Comparison of ENCODE assay signal across 1 cellular context in the genomic region with DNA sequence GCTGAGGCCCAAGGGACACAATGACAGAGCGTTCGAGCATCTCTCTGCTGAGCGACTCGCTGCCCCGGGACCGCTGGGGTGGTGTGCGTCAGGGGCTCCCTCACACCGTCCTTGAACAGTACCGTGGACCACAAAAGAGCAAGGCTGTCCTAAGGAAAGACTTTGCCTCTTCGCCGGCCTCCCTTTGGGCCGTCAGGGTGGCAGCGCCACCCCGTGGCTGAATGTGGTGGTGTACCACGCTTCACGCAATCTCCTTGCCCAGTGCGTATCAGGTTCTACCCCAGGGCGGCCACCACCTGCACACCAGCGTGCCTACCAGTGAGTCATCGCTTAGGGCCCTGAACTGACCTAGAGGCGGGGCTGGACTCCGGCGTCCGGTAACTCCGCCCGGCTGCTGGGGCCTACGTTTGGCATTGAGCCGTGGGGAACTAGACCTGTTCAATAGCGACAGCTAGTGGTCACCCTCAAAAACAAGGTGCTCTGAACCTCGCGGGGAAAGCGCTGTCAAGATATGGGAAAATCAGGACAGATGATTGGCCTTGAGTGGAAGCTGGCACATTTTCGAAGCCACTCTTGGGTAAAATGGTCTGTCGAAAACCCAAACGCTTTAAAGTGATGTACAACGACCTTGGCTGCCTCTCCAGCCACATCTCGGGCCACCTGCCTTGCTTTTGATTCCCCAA.
A peak's percentile ranks its signal among the peaks of the same experiment; 100 is the strongest.
TF ChIP-seq lines count a peak whose summit lies in the region.

No MANE protein-coding gene starts in this region.

TF ChIP-seq in K562, 482 proteins besides CTCF, POLR2A, EP300 and RAD21 (continued from another document and continues in another):
- TF ChIP-seq, protein P1, sequence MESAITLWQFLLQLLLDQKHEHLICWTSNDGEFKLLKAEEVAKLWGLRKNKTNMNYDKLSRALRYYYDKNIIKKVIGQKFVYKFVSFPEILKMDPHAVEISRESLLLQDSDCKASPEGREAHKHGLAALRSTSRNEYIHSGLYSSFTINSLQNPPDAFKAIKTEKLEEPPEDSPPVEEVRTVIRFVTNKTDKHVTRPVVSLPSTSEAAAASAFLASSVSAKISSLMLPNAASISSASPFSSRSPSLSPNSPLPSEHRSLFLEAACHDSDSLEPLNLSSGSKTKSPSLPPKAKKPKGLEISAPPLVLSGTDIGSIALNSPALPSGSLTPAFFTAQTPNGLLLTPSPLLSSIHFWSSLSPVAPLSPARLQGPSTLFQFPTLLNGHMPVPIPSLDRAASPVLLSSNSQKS (CRISPR knock-in tag; IDR thresholded peaks at IDR 0.05) = no peak
- TF ChIP-seq SMARCB1 (IDR thresholded peaks at IDR 0.05; ENCODE audit: insufficient read length, low read depth) = no peak
- TF ChIP-seq, protein P2, sequence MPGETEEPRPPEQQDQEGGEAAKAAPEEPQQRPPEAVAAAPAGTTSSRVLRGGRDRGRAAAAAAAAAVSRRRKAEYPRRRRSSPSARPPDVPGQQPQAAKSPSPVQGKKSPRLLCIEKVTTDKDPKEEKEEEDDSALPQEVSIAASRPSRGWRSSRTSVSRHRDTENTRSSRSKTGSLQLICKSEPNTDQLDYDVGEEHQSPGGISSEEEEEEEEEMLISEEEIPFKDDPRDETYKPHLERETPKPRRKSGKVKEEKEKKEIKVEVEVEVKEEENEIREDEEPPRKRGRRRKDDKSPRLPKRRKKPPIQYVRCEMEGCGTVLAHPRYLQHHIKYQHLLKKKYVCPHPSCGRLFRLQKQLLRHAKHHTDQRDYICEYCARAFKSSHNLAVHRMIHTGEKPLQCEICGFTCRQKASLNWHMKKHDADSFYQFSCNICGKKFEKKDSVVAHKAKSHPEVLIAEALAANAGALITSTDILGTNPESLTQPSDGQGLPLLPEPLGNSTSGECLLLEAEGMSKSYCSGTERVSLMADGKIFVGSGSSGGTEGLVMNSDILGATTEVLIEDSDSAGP (CRISPR knock-in tag; IDR thresholded peaks at IDR 0.05) = 0 out of 2 replicates have a peak, but pooled peaks have one; percentile 43
- TF ChIP-seq, protein P3, sequence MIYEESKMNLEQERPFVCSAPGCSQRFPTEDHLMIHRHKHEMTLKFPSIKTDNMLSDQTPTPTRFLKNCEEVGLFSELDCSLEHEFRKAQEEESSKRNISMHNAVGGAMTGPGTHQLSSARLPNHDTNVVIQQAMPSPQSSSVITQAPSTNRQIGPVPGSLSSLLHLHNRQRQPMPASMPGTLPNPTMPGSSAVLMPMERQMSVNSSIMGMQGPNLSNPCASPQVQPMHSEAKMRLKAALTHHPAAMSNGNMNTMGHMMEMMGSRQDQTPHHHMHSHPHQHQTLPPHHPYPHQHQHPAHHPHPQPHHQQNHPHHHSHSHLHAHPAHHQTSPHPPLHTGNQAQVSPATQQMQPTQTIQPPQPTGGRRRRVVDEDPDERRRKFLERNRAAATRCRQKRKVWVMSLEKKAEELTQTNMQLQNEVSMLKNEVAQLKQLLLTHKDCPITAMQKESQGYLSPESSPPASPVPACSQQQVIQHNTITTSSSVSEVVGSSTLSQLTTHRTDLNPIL (CRISPR knock-in tag; IDR thresholded peaks at IDR 0.05) = no peak
- TF ChIP-seq, protein P4, sequence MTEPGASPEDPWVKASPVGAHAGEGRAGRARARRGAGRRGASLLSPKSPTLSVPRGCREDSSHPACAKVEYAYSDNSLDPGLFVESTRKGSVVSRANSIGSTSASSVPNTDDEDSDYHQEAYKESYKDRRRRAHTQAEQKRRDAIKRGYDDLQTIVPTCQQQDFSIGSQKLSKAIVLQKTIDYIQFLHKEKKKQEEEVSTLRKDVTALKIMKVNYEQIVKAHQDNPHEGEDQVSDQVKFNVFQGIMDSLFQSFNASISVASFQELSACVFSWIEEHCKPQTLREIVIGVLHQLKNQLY (CRISPR knock-in tag; conservative IDR thresholded peaks at IDR 0.05) = 0 out of 4 replicates have a peak, but pooled peaks of 1 of the 2 experiments have one; percentile 33
- no peak for TF ChIP-seq PRMT5 (CRISPR knock-in tag; IDR thresholded peaks at IDR 0.05)
- no peak for TF ChIP-seq ETV6 (IDR thresholded peaks at IDR 0.05; ENCODE audit: borderline replicate concordance in 1 of 2, low read depth in 2 of 2, low read length in 1 of 2)
- no peak for TF ChIP-seq ETV6 (CRISPR knock-in tag; IDR thresholded peaks at IDR 0.05; ENCODE audit: borderline replicate concordance)
- TF ChIP-seq, protein P5, sequence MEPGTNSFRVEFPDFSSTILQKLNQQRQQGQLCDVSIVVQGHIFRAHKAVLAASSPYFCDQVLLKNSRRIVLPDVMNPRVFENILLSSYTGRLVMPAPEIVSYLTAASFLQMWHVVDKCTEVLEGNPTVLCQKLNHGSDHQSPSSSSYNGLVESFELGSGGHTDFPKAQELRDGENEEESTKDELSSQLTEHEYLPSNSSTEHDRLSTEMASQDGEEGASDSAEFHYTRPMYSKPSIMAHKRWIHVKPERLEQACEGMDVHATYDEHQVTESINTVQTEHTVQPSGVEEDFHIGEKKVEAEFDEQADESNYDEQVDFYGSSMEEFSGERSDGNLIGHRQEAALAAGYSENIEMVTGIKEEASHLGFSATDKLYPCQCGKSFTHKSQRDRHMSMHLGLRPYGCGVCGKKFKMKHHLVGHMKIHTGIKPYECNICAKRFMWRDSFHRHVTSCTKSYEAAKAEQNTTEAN (CRISPR knock-in tag; IDR thresholded peaks at IDR 0.05) = no peak
- TF ChIP-seq, protein P6, sequence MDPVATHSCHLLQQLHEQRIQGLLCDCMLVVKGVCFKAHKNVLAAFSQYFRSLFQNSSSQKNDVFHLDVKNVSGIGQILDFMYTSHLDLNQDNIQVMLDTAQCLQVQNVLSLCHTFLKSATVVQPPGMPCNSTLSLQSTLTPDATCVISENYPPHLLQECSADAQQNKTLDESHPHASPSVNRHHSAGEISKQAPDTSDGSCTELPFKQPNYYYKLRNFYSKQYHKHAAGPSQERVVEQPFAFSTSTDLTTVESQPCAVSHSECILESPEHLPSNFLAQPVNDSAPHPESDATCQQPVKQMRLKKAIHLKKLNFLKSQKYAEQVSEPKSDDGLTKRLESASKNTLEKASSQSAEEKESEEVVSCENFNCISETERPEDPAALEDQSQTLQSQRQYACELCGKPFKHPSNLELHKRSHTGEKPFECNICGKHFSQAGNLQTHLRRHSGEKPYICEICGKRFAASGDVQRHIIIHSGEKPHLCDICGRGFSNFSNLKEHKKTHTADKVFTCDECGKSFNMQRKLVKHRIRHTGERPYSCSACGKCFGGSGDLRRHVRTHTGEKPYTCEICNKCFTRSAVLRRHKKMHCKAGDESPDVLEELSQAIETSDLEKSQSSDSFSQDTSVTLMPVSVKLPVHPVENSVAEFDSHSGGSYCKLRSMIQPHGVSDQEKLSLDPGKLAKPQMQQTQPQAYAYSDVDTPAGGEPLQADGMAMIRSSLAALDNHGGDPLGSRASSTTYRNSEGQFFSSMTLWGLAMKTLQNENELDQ (CRISPR knock-in tag; IDR thresholded peaks at IDR 0.05; ENCODE audit: borderline replicate concordance) = no peak
- no peak for TF ChIP-seq SRSF7 (optimal IDR thresholded peaks at IDR 0.05; ENCODE audit: low read depth, low read length)
- TF ChIP-seq, protein P7, sequence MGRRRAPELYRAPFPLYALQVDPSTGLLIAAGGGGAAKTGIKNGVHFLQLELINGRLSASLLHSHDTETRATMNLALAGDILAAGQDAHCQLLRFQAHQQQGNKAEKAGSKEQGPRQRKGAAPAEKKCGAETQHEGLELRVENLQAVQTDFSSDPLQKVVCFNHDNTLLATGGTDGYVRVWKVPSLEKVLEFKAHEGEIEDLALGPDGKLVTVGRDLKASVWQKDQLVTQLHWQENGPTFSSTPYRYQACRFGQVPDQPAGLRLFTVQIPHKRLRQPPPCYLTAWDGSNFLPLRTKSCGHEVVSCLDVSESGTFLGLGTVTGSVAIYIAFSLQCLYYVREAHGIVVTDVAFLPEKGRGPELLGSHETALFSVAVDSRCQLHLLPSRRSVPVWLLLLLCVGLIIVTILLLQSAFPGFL (CRISPR knock-in tag; IDR thresholded peaks at IDR 0.05) = peak; percentile 99
- TF ChIP-seq SPI1 (IDR thresholded peaks at IDR 0.05; ENCODE audit: borderline replicate concordance, low read depth, low read length) = no peak
- TF ChIP-seq, protein P8, sequence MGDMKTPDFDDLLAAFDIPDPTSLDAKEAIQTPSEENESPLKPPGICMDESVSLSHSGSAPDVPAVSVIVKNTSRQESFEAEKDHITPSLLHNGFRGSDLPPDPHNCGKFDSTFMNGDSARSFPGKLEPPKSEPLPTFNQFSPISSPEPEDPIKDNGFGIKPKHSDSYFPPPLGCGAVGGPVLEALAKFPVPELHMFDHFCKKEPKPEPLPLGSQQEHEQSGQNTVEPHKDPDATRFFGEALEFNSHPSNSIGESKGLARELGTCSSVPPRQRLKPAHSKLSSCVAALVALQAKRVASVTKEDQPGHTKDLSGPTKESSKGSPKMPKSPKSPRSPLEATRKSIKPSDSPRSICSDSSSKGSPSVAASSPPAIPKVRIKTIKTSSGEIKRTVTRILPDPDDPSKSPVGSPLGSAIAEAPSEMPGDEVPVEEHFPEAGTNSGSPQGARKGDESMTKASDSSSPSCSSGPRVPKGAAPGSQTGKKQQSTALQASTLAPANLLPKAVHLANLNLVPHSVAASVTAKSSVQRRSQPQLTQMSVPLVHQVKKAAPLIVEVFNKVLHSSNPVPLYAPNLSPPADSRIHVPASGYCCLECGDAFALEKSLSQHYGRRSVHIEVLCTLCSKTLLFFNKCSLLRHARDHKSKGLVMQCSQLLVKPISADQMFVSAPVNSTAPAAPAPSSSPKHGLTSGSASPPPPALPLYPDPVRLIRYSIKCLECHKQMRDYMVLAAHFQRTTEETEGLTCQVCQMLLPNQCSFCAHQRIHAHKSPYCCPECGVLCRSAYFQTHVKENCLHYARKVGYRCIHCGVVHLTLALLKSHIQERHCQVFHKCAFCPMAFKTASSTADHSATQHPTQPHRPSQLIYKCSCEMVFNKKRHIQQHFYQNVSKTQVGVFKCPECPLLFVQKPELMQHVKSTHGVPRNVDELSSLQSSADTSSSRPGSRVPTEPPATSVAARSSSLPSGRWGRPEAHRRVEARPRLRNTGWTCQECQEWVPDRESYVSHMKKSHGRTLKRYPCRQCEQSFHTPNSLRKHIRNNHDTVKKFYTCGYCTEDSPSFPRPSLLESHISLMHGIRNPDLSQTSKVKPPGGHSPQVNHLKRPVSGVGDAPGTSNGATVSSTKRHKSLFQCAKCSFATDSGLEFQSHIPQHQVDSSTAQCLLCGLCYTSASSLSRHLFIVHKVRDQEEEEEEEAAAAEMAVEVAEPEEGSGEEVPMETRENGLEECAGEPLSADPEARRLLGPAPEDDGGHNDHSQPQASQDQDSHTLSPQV (IDR thresholded peaks at IDR 0.05) = no peak
- no peak for TF ChIP-seq NCOR1 (IDR thresholded peaks at IDR 0.05)
- TF ChIP-seq BACH1 (tag; IDR thresholded peaks at IDR 0.05) = no peak
- TF ChIP-seq, protein P9, sequence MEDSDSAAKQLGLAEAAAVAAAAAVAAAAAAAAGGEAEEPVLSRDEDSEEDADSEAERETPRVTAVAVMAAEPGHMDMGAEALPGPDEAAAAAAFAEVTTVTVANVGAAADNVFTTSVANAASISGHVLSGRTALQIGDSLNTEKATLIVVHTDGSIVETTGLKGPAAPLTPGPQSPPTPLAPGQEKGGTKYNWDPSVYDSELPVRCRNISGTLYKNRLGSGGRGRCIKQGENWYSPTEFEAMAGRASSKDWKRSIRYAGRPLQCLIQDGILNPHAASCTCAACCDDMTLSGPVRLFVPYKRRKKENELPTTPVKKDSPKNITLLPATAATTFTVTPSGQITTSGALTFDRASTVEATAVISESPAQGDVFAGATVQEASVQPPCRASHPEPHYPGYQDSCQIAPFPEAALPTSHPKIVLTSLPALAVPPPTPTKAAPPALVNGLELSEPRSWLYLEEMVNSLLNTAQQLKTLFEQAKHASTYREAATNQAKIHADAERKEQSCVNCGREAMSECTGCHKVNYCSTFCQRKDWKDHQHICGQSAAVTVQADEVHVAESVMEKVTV (CRISPR knock-in tag; IDR thresholded peaks at IDR 0.05) = peak; percentile 90
- TF ChIP-seq GABPB2 (CRISPR knock-in tag; conservative IDR thresholded peaks at IDR 0.05) = no peak
- TF ChIP-seq SMC3 (conservative IDR thresholded peaks at IDR 0.05; ENCODE audit: insufficient read depth, low read depth, low read length) = peak; percentile 76
- TF ChIP-seq BRCA1 (IDR thresholded peaks at IDR 0.05) = no peak
- TF ChIP-seq BRCA1 (CRISPR knock-in tag; IDR thresholded peaks at IDR 0.05) = no peak
- no peak for TF ChIP-seq JUNB (CRISPR knock-in tag; conservative IDR thresholded peaks at IDR 0.05)
- TF ChIP-seq TAF15 (IDR thresholded peaks at IDR 0.05; ENCODE audit: low read depth, low read length) = no peak
- no peak for TF ChIP-seq YBX1 (IDR thresholded peaks at IDR 0.05)
- TF ChIP-seq ZNF507 (tag; conservative IDR thresholded peaks at IDR 0.05) = no peak
- no peak for TF ChIP-seq TEAD2 (tag; IDR thresholded peaks at IDR 0.05)
- TF ChIP-seq ZBTB8A (IDR thresholded peaks at IDR 0.05; ENCODE audit: partially characterized antibody) = no peak
- no peak for TF ChIP-seq ZBED1 (IDR thresholded peaks at IDR 0.05)
- TF ChIP-seq, protein P10, sequence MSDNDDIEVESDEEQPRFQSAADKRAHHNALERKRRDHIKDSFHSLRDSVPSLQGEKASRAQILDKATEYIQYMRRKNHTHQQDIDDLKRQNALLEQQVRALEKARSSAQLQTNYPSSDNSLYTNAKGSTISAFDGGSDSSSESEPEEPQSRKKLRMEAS (CRISPR knock-in tag; IDR thresholded peaks at IDR 0.05) = peak; percentile 73
- no peak; the same call in 1 of the 2 replicates for TF ChIP-seq EP400 (IDR thresholded peaks at IDR 0.05)
- peak; percentile 77 for TF ChIP-seq ARID1B (IDR thresholded peaks at IDR 0.05)
- no peak for TF ChIP-seq RBM22 (IDR thresholded peaks at IDR 0.05; ENCODE audit: low read depth, low read length, poor library complexity, severe bottlenecking)
- peak; percentile 58 for TF ChIP-seq FOS (IDR thresholded peaks at IDR 0.05; ENCODE audit: extremely low read depth, insufficient read length)
- peak; percentile 87 for TF ChIP-seq HDAC2 (IDR thresholded peaks at IDR 0.05)
- TF ChIP-seq ZNF354B (CRISPR knock-in tag; IDR thresholded peaks at IDR 0.05) = no peak
- TF ChIP-seq, protein P11, sequence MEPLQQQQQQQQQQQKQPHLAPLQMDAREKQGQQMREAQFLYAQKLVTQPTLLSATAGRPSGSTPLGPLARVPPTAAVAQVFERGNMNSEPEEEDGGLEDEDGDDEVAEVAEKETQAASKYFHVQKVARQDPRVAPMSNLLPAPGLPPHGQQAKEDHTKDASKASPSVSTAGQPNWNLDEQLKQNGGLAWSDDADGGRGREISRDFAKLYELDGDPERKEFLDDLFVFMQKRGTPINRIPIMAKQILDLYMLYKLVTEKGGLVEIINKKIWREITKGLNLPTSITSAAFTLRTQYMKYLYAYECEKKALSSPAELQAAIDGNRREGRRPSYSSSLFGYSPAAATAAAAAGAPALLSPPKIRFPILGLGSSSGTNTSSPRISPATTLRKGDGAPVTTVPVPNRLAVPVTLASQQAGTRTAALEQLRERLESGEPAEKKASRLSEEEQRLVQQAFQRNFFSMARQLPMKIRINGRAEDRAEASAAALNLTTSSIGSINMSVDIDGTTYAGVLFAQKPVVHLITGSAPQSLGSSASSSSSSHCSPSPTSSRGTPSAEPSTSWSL (CRISPR knock-in tag; IDR thresholded peaks at IDR 0.05; ENCODE audit: borderline replicate concordance) = no peak
- no peak for TF ChIP-seq POU5F1 (IDR thresholded peaks at IDR 0.05; ENCODE audit: borderline replicate concordance, low read depth, low read length, partially characterized antibody)
- no peak for TF ChIP-seq POLR2AphosphoS5 (IDR thresholded peaks at IDR 0.05; ENCODE audit: control insufficient read depth, insufficient read depth, low read depth, low read length)
- TF ChIP-seq SMARCC2 (IDR thresholded peaks at IDR 0.05; ENCODE audit: low read depth) = peak; percentile 58; the same call in 1 of the 2 replicates
- no peak for TF ChIP-seq TOE1 (IDR thresholded peaks at IDR 0.05; ENCODE audit: borderline replicate concordance)
- peak; percentile 64; the same call in 1 of the 2 replicates for TF ChIP-seq TOE1 (CRISPR knock-in tag; IDR thresholded peaks at IDR 0.05; ENCODE audit: borderline replicate concordance, low read depth)
- no peak for TF ChIP-seq ZNF324 (CRISPR knock-in tag; IDR thresholded peaks at IDR 0.05)
- TF ChIP-seq ADNP (tag; IDR thresholded peaks at IDR 0.05) = no peak
- no peak for TF ChIP-seq PPARD (CRISPR knock-in tag; IDR thresholded peaks at IDR 0.05)
- TF ChIP-seq ZNF384 (IDR thresholded peaks at IDR 0.05; ENCODE audit: low read depth, low read length) = no peak
